In the genomic region with DNA sequence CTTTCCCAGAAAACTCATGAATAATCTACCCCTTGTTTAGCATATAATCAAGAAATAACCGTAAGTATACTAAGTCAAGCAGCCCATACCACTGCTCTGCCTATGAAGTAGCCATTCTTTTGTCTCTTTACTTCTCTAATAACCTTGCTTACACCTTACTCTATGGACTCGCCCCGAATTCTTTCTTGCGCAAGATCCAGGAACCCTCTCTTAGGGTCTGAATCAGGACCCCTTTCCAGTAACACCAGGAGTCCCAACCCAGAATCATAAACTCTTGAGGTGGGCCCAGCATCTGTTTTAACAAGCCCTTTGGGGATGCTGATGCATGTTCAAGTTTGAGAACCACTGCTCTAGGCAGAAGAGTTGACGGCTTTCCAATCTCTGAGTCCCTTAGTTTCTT, we compare ENCODE assay signal across 20 cellular contexts.
A peak's percentile ranks its signal among the peaks of the same experiment; 100 is the strongest.
DNase-seq lines count a peak whose midpoint lies in the region; ATAC-seq and TF ChIP-seq lines count a peak whose summit lies in the region.
"Had no signal": no experiment of that assay in that cellular context is flagged by ENCODE, and none has a peak within 500 bp of the region (broad histone marks: within the 10 kb centered on the region; RNA-seq: fewer than 3 reads in every experiment).

No MANE protein-coding gene starts in this region.

- H2BK12ac ChIP-seq in trophoblast cell (ENCODE audit: low read length): peak overlapping the region; percentile 58

- H3K27me3 ChIP-seq in IMR-90 (ENCODE audit: control insufficient read depth, insufficient read depth, low read length) (no peaks in the 10 kb centered on the region), trophoblast cell (ENCODE audit: insufficient read depth, low read length) (no peaks in the 10 kb centered on the region), Caco-2 (replicated peaks; ENCODE audit: control insufficient read depth, insufficient read depth, low read length) (no peaks in the 10 kb centered on the region), Peyer's patch (no peaks in the 10 kb centered on the region)
- H3K27me3 ChIP-seq: BE2C had no signal

- H3K56ac ChIP-seq in IMR-90 (ENCODE audit: extremely low read depth, insufficient read depth, low read length): no peak overlapping the region

- H4K91ac ChIP-seq in IMR-90 (ENCODE audit: insufficient read depth, low read depth, low read length) (no peak overlapping the region), trophoblast cell (ENCODE audit: low read depth, low read length) (peak overlapping the region; percentile 62)

- H2AFZ ChIP-seq in IMR-90 (replicated peaks; ENCODE audit: low read length, poor library complexity): no peak overlapping the region
- H2AFZ ChIP-seq in trophoblast cell (ENCODE audit: insufficient read depth, low read length, poor library complexity): no peak overlapping the region

- H2BK5ac ChIP-seq in IMR-90 (ENCODE audit: low read depth, low read length, poor library complexity, severe bottlenecking) (no peak overlapping the region), trophoblast cell (ENCODE audit: low read depth, low read length, poor library complexity) (no peak overlapping the region)

- no peaks in the 10 kb centered on the region for H3K79me2 ChIP-seq in trophoblast cell (ENCODE audit: control insufficient read depth, insufficient read depth, low read length, poor library complexity)

- TF ChIP-seq POLR2A in IMR-90 (IDR thresholded peaks at IDR 0.05; ENCODE audit: low read depth, low read length) (no peak), Peyer's patch (IDR thresholded peaks at IDR 0.05) (no peak)

- H3K36me3 ChIP-seq in IMR-90 (ENCODE audit: control insufficient read depth, insufficient read depth, low read length): no peaks in the 10 kb centered on the region
- no peaks in the 10 kb centered on the region for H3K36me3 ChIP-seq in trophoblast cell (ENCODE audit: control insufficient read depth in 1 of 2, insufficient read depth in 2 of 2, low read length in 2 of 2)
- no peaks in the 10 kb centered on the region for H3K36me3 ChIP-seq in Caco-2 (ENCODE audit: control insufficient read depth, insufficient read depth, low read length)
- no peaks in the 10 kb centered on the region for H3K36me3 ChIP-seq in Peyer's patch
- H3K36me3 ChIP-seq: BE2C, BLaER1 had no signal

- no peak for ATAC-seq in IMR-90 (ENCODE audit: low read depth)
- ATAC-seq: A549 had no signal

- no peak overlapping the region for H3K9ac ChIP-seq in IMR-90 (ENCODE audit: low read depth, low read length)
- no peak overlapping the region for H3K9ac ChIP-seq in trophoblast cell (ENCODE audit: low read length)
- H3K9ac ChIP-seq: BLaER1 had no signal

- H3K23ac ChIP-seq in IMR-90 (ENCODE audit: low read depth, low read length) (no peak overlapping the region), trophoblast cell (ENCODE audit: low read length) (no peak overlapping the region)

- H3K4ac ChIP-seq in IMR-90 (ENCODE audit: low read depth, low read length) (no peak overlapping the region), trophoblast cell (ENCODE audit: low read depth, low read length) (no peak overlapping the region)

- dilution Hi-C loops in IMR-90 (cut with HindIII; ENCODE audit: low sequenced_read_pairs, unreplicated experiment): no loop called here

- no peak for DNase-seq in IMR-90
- no peak for DNase-seq in trophoblast cell
- no peak for DNase-seq in Caco-2
- DNase-seq in Ammon's horn (ENCODE audit: low spot score): no peak
- no peak for DNase-seq in Peyer's patch
- DNase-seq: AML-193; BE2C; C1 segment of cervical spinal cord; Calu3; CD4-positive, alpha-beta memory T cell; CD4-positive, CD25-positive, alpha-beta regulatory T cell; CD8-positive, alpha-beta memory T cell; COR-L47; DMS79 treated with DMSO at 0.1 percent for 48 hours; GF-D8 had no signal

- H2BK120ac ChIP-seq in IMR-90 (ENCODE audit: low read depth, low read length) (no peak overlapping the region), trophoblast cell (ENCODE audit: insufficient read depth, low read length, poor library complexity) (no peak overlapping the region)

- no peaks in the 10 kb centered on the region for H3K36me3 Mint-ChIP-seq in Caco-2 (ENCODE audit: insufficient read depth, unreplicated experiment)
- H3K36me3 Mint-ChIP-seq: CD14-positive monocyte; CD4-positive, alpha-beta memory T cell; CD4-positive, CD25-positive, alpha-beta regulatory T cell; CD8-positive, alpha-beta memory T cell had no signal

- no peaks in the 10 kb centered on the region for H3K79me1 ChIP-seq in IMR-90 (ENCODE audit: low read depth in 1 of 2, low read length in 2 of 2)
- peaks cover 11% of the 10 kb centered on the region for H3K79me1 ChIP-seq in trophoblast cell (ENCODE audit: low read length)

- no peak overlapping the region for H4K5ac ChIP-seq in IMR-90 (ENCODE audit: low read depth, low read length)

- H3K27ac ChIP-seq in IMR-90 (ENCODE audit: insufficient read depth, low read length) (no peak overlapping the region), VCaP (peak overlapping the region; percentile 96), trophoblast cell (ENCODE audit: low read depth, low read length) (no peak overlapping the region), Peyer's patch (no peak overlapping the region)
- H3K27ac ChIP-seq: 22Rv1, A549, BLaER1 had no signal

- no peak overlapping the region for H2BK15ac ChIP-seq in IMR-90 (ENCODE audit: low read depth, low read length)

- no peaks in the 10 kb centered on the region for H3K27me3 Mint-ChIP-seq in Caco-2 (ENCODE audit: insufficient read depth, unreplicated experiment)
- H3K27me3 Mint-ChIP-seq: CD4-positive, CD25-positive, alpha-beta regulatory T cell had no signal

- CTCF ChIA-PET in IMR-90 (lab: Yijun Ruan, JAX): no interaction called here
- CTCF ChIA-PET in Caco-2 (lab: Charles Lee): no interaction called here

- H3K18ac ChIP-seq in IMR-90 (ENCODE audit: low read depth, low read length) (no peak overlapping the region), trophoblast cell (ENCODE audit: low read length) (no peak overlapping the region)

- H3K4me3 Mint-ChIP-seq in Caco-2 (ENCODE audit: unreplicated experiment): no peak overlapping the region
- H3K4me3 Mint-ChIP-seq: CD14-positive monocyte; CD4-positive, alpha-beta memory T cell; CD4-positive, CD25-positive, alpha-beta regulatory T cell; CD8-positive, alpha-beta memory T cell had no signal

- no peaks in the 10 kb centered on the region for H3K9me1 ChIP-seq in IMR-90 (ENCODE audit: insufficient read depth, low read length)

- H3K4me1 ChIP-seq in IMR-90 (ENCODE audit: control insufficient read depth, insufficient read depth, low read length) (no peaks in the 10 kb centered on the region), trophoblast cell (ENCODE audit: control insufficient read depth in 1 of 2, insufficient read depth in 2 of 2, low read length in 2 of 2) (peaks cover 12 to 19% of the 10 kb centered on the region in 2 experiments), Caco-2 (peaks cover 13% of the 10 kb centered on the region), Peyer's patch (no peaks in the 10 kb centered on the region)
- H3K4me1 ChIP-seq: A549, BE2C had no signal

- H3K14ac ChIP-seq in IMR-90 (replicated peaks; ENCODE audit: low read depth, low read length): no peak overlapping the region
- H3K14ac ChIP-seq in trophoblast cell (ENCODE audit: low read length): no peak overlapping the region

- H4K20me1 ChIP-seq in IMR-90 (ENCODE audit: insufficient read depth, low read length): no peaks in the 10 kb centered on the region
- H4K20me1 ChIP-seq: BLaER1 had no signal

- in situ Hi-C loops in IMR-90 (cut with MboI; ENCODE audit: low sequenced_read_pairs): no loop called here

- 78% methylated on average over 3 of the region's 5 CpGs; no CpG with 5 or more reads in 1 of the 2 experiments for WGBS in IMR-90 (ENCODE audit: extremely low coverage in 2 of 2, insufficient read length in 1 of 2), 2 experiments
- no CpG with 5 or more reads among the region's 5 CpGs for WGBS in trophoblast cell (ENCODE audit: extremely low coverage, insufficient coverage, insufficient read length)

- POLR2A ChIA-PET in IMR-90 (lab: Charles Lee; ENCODE audit: unreplicated experiment): no interaction called here
- POLR2A ChIA-PET in Caco-2 (lab: Charles Lee): no interaction called here

- TF ChIP-seq RAD21 in IMR-90 (IDR thresholded peaks at IDR 0.05; ENCODE audit: low read length): no peak

- H3K4me3 ChIP-seq in IMR-90 (ENCODE audit: insufficient read depth, low read depth, low read length): no peak overlapping the region
- no peak overlapping the region for H3K4me3 ChIP-seq in trophoblast cell (ENCODE audit: low read depth, low read length)
- H3K4me3 ChIP-seq in Caco-2 (ENCODE audit: low read depth, low read length): no peak overlapping the region
- no peak overlapping the region for H3K4me3 ChIP-seq in Peyer's patch
- H3K4me3 ChIP-seq: A549, BLaER1 had no signal

- intact Hi-C loops in IMR-90 (cut with micrococcal nuclease): no loop called here
- intact Hi-C loops in Caco-2 (cut with micrococcal nuclease; ENCODE audit: unreplicated experiment): no loop called here

- H4K12ac ChIP-seq in trophoblast cell (ENCODE audit: low read depth, low read length): no peak overlapping the region

- no peak overlapping the region for H3K27ac Mint-ChIP-seq in Caco-2 (ENCODE audit: unreplicated experiment)
- H3K27ac Mint-ChIP-seq: CD14-positive monocyte; CD4-positive, alpha-beta memory T cell; CD4-positive, CD25-positive, alpha-beta regulatory T cell; CD8-positive, alpha-beta memory T cell had no signal

- H3K4me1 Mint-ChIP-seq in Caco-2 (ENCODE audit: low read depth, unreplicated experiment): peaks cover 7% of the 10 kb centered on the region
- H3K4me1 Mint-ChIP-seq: CD14-positive monocyte; CD4-positive, alpha-beta memory T cell; CD4-positive, CD25-positive, alpha-beta regulatory T cell; CD8-positive, alpha-beta memory T cell had no signal

- 0 out of 2 replicates have a peak, but pooled peaks cover 1% of the 10 kb centered on the region for H3K9me3 ChIP-seq in IMR-90 (ENCODE audit: control insufficient read depth, insufficient read depth, low read length)
- H3K9me3 ChIP-seq in trophoblast cell (ENCODE audit: insufficient read depth, low read depth, low read length): no peaks in the 10 kb centered on the region
- H3K9me3 ChIP-seq in Caco-2: no peaks in the 10 kb centered on the region
- no peaks in the 10 kb centered on the region for H3K9me3 ChIP-seq in Peyer's patch
- H3K9me3 ChIP-seq: A549, BE2C, BLaER1 had no signal

- H2AK9ac ChIP-seq in IMR-90 (replicated peaks; ENCODE audit: low read depth, low read length, poor library complexity): no peak overlapping the region

- no peak overlapping the region for H2BK20ac ChIP-seq in IMR-90 (ENCODE audit: low read depth, low read length)

- no peak overlapping the region for H3K4me2 ChIP-seq in IMR-90 (ENCODE audit: low read depth, low read length)
- H3K4me2 ChIP-seq in trophoblast cell (ENCODE audit: low read length): no peak overlapping the region
- H3K4me2 ChIP-seq: A549, BLaER1 had no signal

- no peak overlapping the region for H2AK5ac ChIP-seq in IMR-90 (ENCODE audit: low read depth, low read length)
- no peak overlapping the region for H2AK5ac ChIP-seq in trophoblast cell (ENCODE audit: low read length)

- H4K8ac ChIP-seq in IMR-90 (ENCODE audit: low read depth in 2 of 2, low read length in 2 of 2): no peak overlapping the region
- no peak overlapping the region for H4K8ac ChIP-seq in trophoblast cell (ENCODE audit: low read depth, low read length)

- no peaks in the 10 kb centered on the region for H3K9me3 Mint-ChIP-seq in Caco-2 (ENCODE audit: unreplicated experiment)

- TF ChIP-seq CTCF in IMR-90 (conservative IDR thresholded peaks at IDR 0.05; ENCODE audit: low read depth, low read length): no peak
- TF ChIP-seq CTCF in VCaP (conservative IDR thresholded peaks at IDR 0.05): no peak
- TF ChIP-seq CTCF in Caco-2 (IDR thresholded peaks at IDR 0.05; ENCODE audit: insufficient read depth in 1 of 2, low read depth in 1 of 2, low read length in 1 of 2, severe bottlenecking in 1 of 2, unreplicated experiment in 1 of 2): no peak
- no peak for TF ChIP-seq CTCF in Peyer's patch (IDR thresholded peaks at IDR 0.05)

- BruUV-seq in IMR-90 (replicated peaks; lab: Mats Ljungman, UMichigan): no TSS peak
- BruUV-seq in Caco-2 (replicated peaks; lab: Mats Ljungman, UMichigan): no TSS peak
